13 cellular contexts compared by ENCODE assay signal in genomic region chr2:238908960-238909951, GRCh38.
DNase-seq lines count a peak whose midpoint lies in the region; ATAC-seq and TF ChIP-seq lines count a peak whose summit lies in the region.
"Had no signal": no experiment of that assay in that cellular context is flagged by ENCODE, and none has a peak within 500 bp of the region (broad histone marks: within the 10 kb centered on the region; RNA-seq: fewer than 3 reads in every experiment).

No MANE protein-coding gene starts in this region.

- TF ChIP-seq CTCF in cardiac fibroblast (IDR thresholded peaks at IDR 0.05; ENCODE audit: low read depth, low read length) = no peak

- POLR2A ChIA-PET in naive thymus-derived CD8-positive, alpha-beta T cell (lab: Charles Lee) = no interaction called here

- H3K27me3 Mint-ChIP-seq in naive thymus-derived CD8-positive, alpha-beta T cell = peaks cover 0 to 11% (median 4%) of the 10 kb centered on the region in 5 donors
- H3K27me3 Mint-ChIP-seq: brain had no signal

- H3K9me3 Mint-ChIP-seq in naive thymus-derived CD8-positive, alpha-beta T cell = peaks cover 0 to 3% (median 0%) of the 10 kb centered on the region in 9 donors

- no peak overlapping the region for H3K4me3 Mint-ChIP-seq in naive thymus-derived CD8-positive, alpha-beta T cell
- H3K4me3 Mint-ChIP-seq: brain had no signal

- no peaks in the 10 kb centered on the region for H3K36me3 Mint-ChIP-seq in naive thymus-derived CD8-positive, alpha-beta T cell
- H3K36me3 Mint-ChIP-seq: brain had no signal

- peak overlapping the region in 1 of 2 donors; percentile 14 for H3K4me3 ChIP-seq in cardiac fibroblast (replicated peaks in 1 of 2; ENCODE audit: low read depth in 2 of 2, low read length in 2 of 2)

- ATAC-seq in naive thymus-derived CD8-positive, alpha-beta T cell = no peak
- ATAC-seq in HG03571 (IDR thresholded peaks at IDR 0.05; ENCODE audit: unreplicated experiment) = no peak
- no peak for ATAC-seq in HG02678 (IDR thresholded peaks at IDR 0.05; ENCODE audit: unreplicated experiment)

- H3K4me1 Mint-ChIP-seq in naive thymus-derived CD8-positive, alpha-beta T cell = no peaks in the 10 kb centered on the region

- H3K27ac Mint-ChIP-seq in naive thymus-derived CD8-positive, alpha-beta T cell = no peak overlapping the region

- peak; percentile 67 for DNase-seq in GM04503 (ENCODE audit: low read depth)
- DNase-seq in cardiac fibroblast (ENCODE audit: low read depth in 2 of 2) = peak; percentile 75 to 89
- DNase-seq in hepatic stellate cell (ENCODE audit: low spot score) = peak; percentile 64
- DNase-seq in renal cortical epithelial cell (ENCODE audit: low read depth) = peak; percentile 11
- DNase-seq in naive thymus-derived CD8-positive, alpha-beta T cell = no peak
- DNase-seq in NCI-H2171 (lab: John Stamatoyannopoulos, UW) = no peak
- DNase-seq: DMS79 treated with DMSO at 0.1 percent for 48 hours; NCI-H345; stimulated activated CD8-positive, alpha-beta memory T cell treated with anti-CD3 and anti-CD28 coated beads, Interleukin-4, amount 100 ng/mL, for 48 hours; SW 1271 had no signal

Comparison
In these comparisons a context has a peak if more than half of its experiments do, and no peak if none do; other contexts are left out.
1. DNase-seq: peak in GM04503 (single experiment), cardiac fibroblast (2 of 2), hepatic stellate cell (single experiment) and renal cortical epithelial cell (single experiment); none in naive thymus-derived CD8-positive, alpha-beta T cell (0 of 10) and NCI-H2171 (single experiment).